31 cellular contexts compared by ENCODE assay signal in the genomic region with DNA sequence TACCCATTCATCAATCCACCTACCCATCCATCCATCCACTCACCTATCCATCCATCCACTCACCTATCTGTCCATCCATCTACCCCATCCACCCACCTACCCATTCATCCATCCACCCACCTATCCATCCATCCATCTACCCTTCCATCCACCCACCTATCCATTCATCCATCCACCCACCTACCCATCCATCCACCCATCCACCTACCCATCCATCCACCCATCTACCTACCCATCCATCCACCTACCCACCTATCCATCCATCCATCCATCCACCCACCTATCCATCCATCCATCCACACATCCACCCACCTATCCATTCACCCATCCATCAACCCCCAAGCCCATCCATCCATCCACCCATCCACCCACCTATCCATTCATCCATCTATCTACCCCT.
"Had no signal": no experiment of that assay in that cellular context is flagged by ENCODE, and none has a peak within 500 bp of the region (broad histone marks: within the 10 kb centered on the region; RNA-seq: fewer than 3 reads in every experiment).

No MANE protein-coding gene starts in this region.

- H3K9me3 ChIP-seq: ascending aorta, colonic mucosa, esophagus squamous epithelium had no signal

- H3K27ac ChIP-seq: ascending aorta, breast epithelium, cardiac muscle cell, colonic mucosa, epithelial cell of prostate, esophagus squamous epithelium, gastroesophageal sphincter, heart right ventricle, WERI-Rb-1 had no signal

- DNase-seq: activated B cell treated with CpG ODN at 0.5 μM for 24 hours; activated CD4-positive, alpha-beta memory T cell treated with anti-CD3 and anti-CD28 coated beads, Interleukin-2, amount 10 ng/mL, durations not matched to agents 7 days and 5 days; activated CD4-positive, alpha-beta T cell treated with anti-CD3 and anti-CD28 coated beads for 36 hours; activated CD4-positive, alpha-beta T cell treated with anti-CD3 and anti-CD28 coated beads, Interleukin-2, amount 10 ng/mL, durations not matched to agents 24 days and 14 days; activated CD8-positive, alpha-beta memory T cell treated with anti-CD3 and anti-CD28 coated beads, Interleukin-2, amount 50 U/mL, for 48 hours; activated gamma-delta T cell; activated naive CD4-positive, alpha-beta T cell; activated naive CD4-positive, alpha-beta T cell treated with anti-CD3 and anti-CD28 coated beads, Interleukin-2, amount 10 ng/mL, durations not matched to agents 7 days and 5 days; activated naive CD8-positive, alpha-beta T cell treated with anti-CD3 and anti-CD28 coated beads, Interleukin-2, amount 10 ng/mL, durations not matched to agents 7 days and 5 days; activated T-cell treated with anti-CD3 and anti-CD28 coated beads for 4 hours; activated T-cell treated with anti-CD3 and anti-CD28 coated beads, Interleukin-2, amount 50 U/mL, for 24 hours; activated T-cell treated with anti-CD3 and anti-CD28 coated beads, Interleukin-2, amount 50 U/mL, for 72 hours; central memory CD4-positive, alpha-beta T cell; cerebellar nuclear complex; colonic mucosa; effector CD8-positive, alpha-beta T cell; esophagus squamous epithelium; foreskin melanocyte; heart right ventricle; T-helper 17 cell; T1000; WERI-Rb-1 had no signal

- H3K27me3 ChIP-seq: ascending aorta, breast epithelium, cardiac muscle cell, colonic mucosa, esophagus squamous epithelium, gastroesophageal sphincter, heart right ventricle had no signal

- FAIRE-seq: endometrium, endothelial cell of umbilical vein had no signal

- H3K4me3 ChIP-seq: cardiac muscle cell, colonic mucosa, heart right ventricle had no signal

- H3K36me3 ChIP-seq: ascending aorta, breast epithelium, cardiac muscle cell, colonic mucosa, esophagus squamous epithelium, gastroesophageal sphincter, heart right ventricle, WERI-Rb-1 had no signal

- ATAC-seq: activated CD4-positive, alpha-beta T cell treated with anti-CD3 and anti-CD28 coated beads for 36 hours; activated CD4-positive, CD25-positive, alpha-beta regulatory T cell treated with anti-CD3 and anti-CD28 coated beads, Interleukin-2, amount 50 U/mL, for 24 hours; activated naive CD4-positive, alpha-beta T cell treated with anti-CD3 and anti-CD28 coated beads, Interleukin-2, amount 50 U/mL, for 72 hours; activated T-cell treated with anti-CD3 and anti-CD28 coated beads, Interleukin-2, amount 50 U/mL, for 72 hours; gastroesophageal sphincter; T-helper 17 cell had no signal

- H3K4me1 ChIP-seq: ascending aorta, colonic mucosa had no signal
